ENCODE assay signal across 29 cellular contexts in genomic region chr16:54426550-54426843, GRCh38.
"Had no signal": no experiment of that assay in that cellular context is flagged by ENCODE, and none has a peak within 500 bp of the region (broad histone marks: within the 10 kb centered on the region; RNA-seq: fewer than 3 reads in every experiment).

No MANE protein-coding gene starts in this region.

- H3K4me3 ChIP-seq: cardiac muscle cell, Peyer's patch, SJCRH30 had no signal

- H3K9me3 Mint-ChIP-seq: activated CD4-positive, alpha-beta memory T cell treated with anti-CD3 and anti-CD28 coated beads, Interleukin-2, amount 10 ng/mL, durations not matched to agents 7 days and 5 days had no signal

- H3K27ac Mint-ChIP-seq: activated B cell treated with CpG ODN at 0.5 μM for 24 hours; activated CD4-positive, alpha-beta memory T cell treated with anti-CD3 and anti-CD28 coated beads, Interleukin-2, amount 10 ng/mL, durations not matched to agents 7 days and 5 days; activated CD4-positive, alpha-beta T cell treated with anti-CD3 and anti-CD28 coated beads, Interleukin-2, amount 10 ng/mL, durations not matched to agents 7 days and 5 days; activated naive CD4-positive, alpha-beta T cell treated with anti-CD3 and anti-CD28 coated beads for 36 hours; activated naive CD8-positive, alpha-beta T cell; activated T-helper 17 cell treated with anti-CD3 and anti-CD28 coated beads, Interleukin-2, amount 50 U/mL, for 72 hours; T-helper 2 cell treated with Interferon-gamma antibody and Interleukin-4, amounts not matched to agents 5 μg/mL and 100 μg/mL, for 36 hours had no signal

- DNase-seq: activated B cell treated with CpG ODN at 0.5 μM for 24 hours; activated CD4-positive, alpha-beta memory T cell treated with anti-CD3 and anti-CD28 coated beads, Interleukin-2, amount 10 ng/mL, durations not matched to agents 7 days and 5 days; activated CD4-positive, alpha-beta T cell treated with anti-CD3 and anti-CD28 coated beads for 1 hour; activated CD4-positive, alpha-beta T cell treated with anti-CD3 and anti-CD28 coated beads, Interleukin-2, amount 10 ng/mL, durations not matched to agents 7 days and 5 days; activated gamma-delta T cell; activated naive CD4-positive, alpha-beta T cell treated with anti-CD3 and anti-CD28 coated beads for 36 hours; activated T-cell treated with anti-CD3 and anti-CD28 coated beads for 4 hours; activated T-cell treated with anti-CD3 and anti-CD28 coated beads, Interleukin-2, amount 50 U/mL, for 48 hours; brain microvascular endothelial cell; Kasumi-1; KBM-7; NCI-H1092; NCI-H1930; NCI-H2171; NCI-H2227 treated with DMSO at 0.1 percent for 48 hours; NCI-H446 treated with DMSO at 0.1 percent for 48 hours; NCI-H524 treated with DMSO at 0.1 percent for 48 hours; NCI-H748 treated with DMSO at 0.1 percent for 48 hours; OCI-M1; Peyer's patch; Right ventricle myocardium superior; SK-N-SH; T-helper 1 cell had no signal

- H3K4me1 ChIP-seq: Peyer's patch had no signal

- H3K9me2 ChIP-seq: SK-N-SH had no signal

- H3K4me1 Mint-ChIP-seq: activated B cell treated with CpG ODN at 0.5 μM for 24 hours; activated T-helper 17 cell treated with anti-CD3 and anti-CD28 coated beads, Interleukin-2, amount 50 U/mL, for 72 hours had no signal

- H3K27me3 ChIP-seq: brain microvascular endothelial cell, cardiac muscle cell, Peyer's patch, SJCRH30 had no signal

- H3K9me3 ChIP-seq: Peyer's patch, SK-N-SH had no signal

- H3K9ac ChIP-seq: SK-N-SH had no signal

- H3K4me3 Mint-ChIP-seq: activated B cell treated with CpG ODN at 0.5 μM for 24 hours; activated CD4-positive, alpha-beta memory T cell treated with anti-CD3 and anti-CD28 coated beads, Interleukin-2, amount 10 ng/mL, durations not matched to agents 7 days and 5 days; activated CD4-positive, alpha-beta T cell treated with anti-CD3 and anti-CD28 coated beads, Interleukin-2, amount 10 ng/mL, durations not matched to agents 7 days and 5 days; activated naive CD4-positive, alpha-beta T cell treated with anti-CD3 and anti-CD28 coated beads for 36 hours; activated naive CD8-positive, alpha-beta T cell; activated T-helper 17 cell treated with anti-CD3 and anti-CD28 coated beads, Interleukin-2, amount 50 U/mL, for 72 hours; T-helper 2 cell treated with Interferon-gamma antibody and Interleukin-4, amounts not matched to agents 5 μg/mL and 100 μg/mL, for 36 hours had no signal

- H3K36me3 ChIP-seq: brain microvascular endothelial cell, cardiac muscle cell, Peyer's patch, SJCRH30 had no signal

- H3K4me2 ChIP-seq: SK-N-SH had no signal

- H3K36me3 Mint-ChIP-seq: activated naive CD8-positive, alpha-beta T cell had no signal

- H3K27ac ChIP-seq: brain microvascular endothelial cell, cardiac muscle cell, Peyer's patch, RWPE1, SJCRH30 had no signal

- ATAC-seq: activated T-helper 17 cell treated with anti-CD3 and anti-CD28 coated beads, Interleukin-2, amount 50 U/mL, for 72 hours had no signal
